Comparison of ENCODE assay signal across 24 cellular contexts in the genomic region with DNA sequence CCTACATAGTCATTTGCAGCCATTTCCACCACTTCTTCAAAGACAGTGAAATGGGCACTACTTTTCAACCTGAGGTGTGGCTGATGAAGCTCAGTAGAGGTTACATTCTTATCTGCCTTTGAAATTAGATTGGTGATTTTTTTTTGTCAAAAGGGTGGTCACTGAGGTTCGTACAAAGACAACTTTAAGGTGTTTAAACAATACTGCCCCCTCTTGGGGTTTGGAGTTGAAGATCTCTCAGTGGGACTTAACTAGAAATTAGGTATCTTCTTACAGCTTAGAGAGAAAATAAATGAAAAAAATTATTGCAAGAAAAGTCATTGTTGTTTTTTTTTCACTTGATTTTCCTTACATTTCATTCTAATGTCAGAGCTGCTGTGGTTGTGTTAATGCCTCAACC.
"Had no signal": no experiment of that assay in that cellular context is flagged by ENCODE, and none has a peak within 500 bp of the region (broad histone marks: within the 10 kb centered on the region; RNA-seq: fewer than 3 reads in every experiment).

No MANE protein-coding gene starts in this region.

- H3K27ac ChIP-seq: hepatocyte, neutrophil, pancreas, psoas muscle, right atrium auricular region, spleen, upper lobe of right lung had no signal

- H3K4me3 Mint-ChIP-seq: activated CD4-positive, alpha-beta memory T cell treated with anti-CD3 and anti-CD28 coated beads, Interleukin-2, amount 10 ng/mL, durations not matched to agents 7 days and 5 days; activated CD4-positive, alpha-beta T cell treated with anti-CD3 and anti-CD28 coated beads, Interleukin-2, amount 10 ng/mL, durations not matched to agents 24 days and 14 days; activated naive CD4-positive, alpha-beta T cell treated with anti-CD3 and anti-CD28 coated beads for 36 hours; activated naive CD8-positive, alpha-beta T cell treated with anti-CD3 and anti-CD28 coated beads, Interleukin-2, amount 10 ng/mL, durations not matched to agents 7 days and 5 days; activated T-cell treated with anti-CD3 and anti-CD28 coated beads, Interleukin-2, amount 50 U/mL, for 72 hours; natural killer cell treated with Interleukin-12 subunit alpha and Interleukin-12 subunit beta and Interleukin-15 and Interleukin-18, amount 100 ng/mL, for 72 hours had no signal

- DNase-seq: activated CD4-positive, alpha-beta memory T cell treated with anti-CD3 and anti-CD28 coated beads, Interleukin-2, amount 10 ng/mL, durations not matched to agents 7 days and 5 days; activated CD4-positive, alpha-beta T cell treated with anti-CD3 and anti-CD28 coated beads, Interleukin-2, amount 10 ng/mL, durations not matched to agents 24 days and 14 days; activated effector memory CD4-positive, alpha-beta T cell treated with Interleukin-2 at 50 U/mL for 16 hours; activated naive CD4-positive, alpha-beta T cell treated with anti-CD3 and anti-CD28 coated beads for 36 hours; activated naive CD8-positive, alpha-beta T cell treated with anti-CD3 and anti-CD28 coated beads, Interleukin-2, amount 10 ng/mL, durations not matched to agents 7 days and 5 days; activated T-cell treated with anti-CD3 and anti-CD28 coated beads, Interleukin-2, amount 50 U/mL, for 72 hours; amygdala; cerebellar nuclear complex; dermis blood vessel endothelial cell; effector CD8-positive, alpha-beta T cell; glutamatergic neuron; left ventricle myocardium superior; mammary epithelial cell; pancreas; psoas muscle; spleen; stimulated activated CD4-positive, alpha-beta T cell treated with anti-CD3 and anti-CD28 coated beads, Interleukin-4, amount 100 ng/mL, for 24 hours; stimulated activated naive CD4-positive, alpha-beta T cell treated with Interleukin-2 at 50 U/mL for 16 hours; upper lobe of right lung had no signal

- H3K4me1 Mint-ChIP-seq: activated CD4-positive, alpha-beta memory T cell treated with anti-CD3 and anti-CD28 coated beads, Interleukin-2, amount 10 ng/mL, durations not matched to agents 7 days and 5 days; activated CD4-positive, alpha-beta T cell treated with anti-CD3 and anti-CD28 coated beads, Interleukin-2, amount 10 ng/mL, durations not matched to agents 24 days and 14 days; activated naive CD8-positive, alpha-beta T cell treated with anti-CD3 and anti-CD28 coated beads, Interleukin-2, amount 10 ng/mL, durations not matched to agents 7 days and 5 days had no signal

- H3K79me2 ChIP-seq: hepatocyte had no signal

- H3K4me2 ChIP-seq: hepatocyte had no signal

- H3K27me3 Mint-ChIP-seq: activated CD4-positive, alpha-beta memory T cell treated with anti-CD3 and anti-CD28 coated beads, Interleukin-2, amount 10 ng/mL, durations not matched to agents 7 days and 5 days; activated CD4-positive, alpha-beta T cell treated with anti-CD3 and anti-CD28 coated beads, Interleukin-2, amount 10 ng/mL, durations not matched to agents 24 days and 14 days; activated naive CD8-positive, alpha-beta T cell treated with anti-CD3 and anti-CD28 coated beads, Interleukin-2, amount 10 ng/mL, durations not matched to agents 7 days and 5 days; natural killer cell treated with Interleukin-12 subunit alpha and Interleukin-12 subunit beta and Interleukin-15 and Interleukin-18, amount 100 ng/mL, for 72 hours had no signal

- H3K27ac Mint-ChIP-seq: activated CD4-positive, alpha-beta memory T cell treated with anti-CD3 and anti-CD28 coated beads, Interleukin-2, amount 10 ng/mL, durations not matched to agents 7 days and 5 days; activated CD4-positive, alpha-beta T cell treated with anti-CD3 and anti-CD28 coated beads, Interleukin-2, amount 10 ng/mL, durations not matched to agents 24 days and 14 days; activated naive CD4-positive, alpha-beta T cell treated with anti-CD3 and anti-CD28 coated beads for 36 hours; activated naive CD8-positive, alpha-beta T cell treated with anti-CD3 and anti-CD28 coated beads, Interleukin-2, amount 10 ng/mL, durations not matched to agents 7 days and 5 days; activated T-cell treated with anti-CD3 and anti-CD28 coated beads, Interleukin-2, amount 50 U/mL, for 72 hours; natural killer cell treated with Interleukin-12 subunit alpha and Interleukin-12 subunit beta and Interleukin-15 and Interleukin-18, amount 100 ng/mL, for 72 hours had no signal

- FAIRE-seq: islet of Langerhans, pancreas had no signal

- H3K4me3 ChIP-seq: hepatocyte, pancreas, psoas muscle, right atrium auricular region, spleen, upper lobe of right lung had no signal

- H2AFZ ChIP-seq: hepatocyte had no signal

- H3K9me3 ChIP-seq: neutrophil, pancreas, psoas muscle, right atrium auricular region, upper lobe of right lung had no signal

- H3K36me3 Mint-ChIP-seq: activated naive CD8-positive, alpha-beta T cell treated with anti-CD3 and anti-CD28 coated beads, Interleukin-2, amount 10 ng/mL, durations not matched to agents 7 days and 5 days; natural killer cell treated with Interleukin-12 subunit alpha and Interleukin-12 subunit beta and Interleukin-15 and Interleukin-18, amount 100 ng/mL, for 72 hours had no signal

- H3K4me1 ChIP-seq: psoas muscle, spleen had no signal

- H3K36me3 ChIP-seq: neutrophil, pancreas, right atrium auricular region, spleen, upper lobe of right lung had no signal

- H3K27me3 ChIP-seq: hepatocyte, neutrophil, pancreas, right atrium auricular region, spleen, upper lobe of right lung had no signal
